Comparison of ENCODE assay signal across 1 cellular context in genomic region chr1:111225717-111226400, GRCh38.
TF ChIP-seq lines count a peak whose summit lies in the region.

No MANE protein-coding gene starts in this region.

TF ChIP-seq in GM12878, 131 proteins besides CTCF, POLR2A, EP300 and RAD21:
- no peak for TF ChIP-seq ZBED1 (IDR thresholded peaks at IDR 0.05; ENCODE audit: borderline replicate concordance)
